8 cellular contexts compared by ENCODE assay signal in the genomic region with DNA sequence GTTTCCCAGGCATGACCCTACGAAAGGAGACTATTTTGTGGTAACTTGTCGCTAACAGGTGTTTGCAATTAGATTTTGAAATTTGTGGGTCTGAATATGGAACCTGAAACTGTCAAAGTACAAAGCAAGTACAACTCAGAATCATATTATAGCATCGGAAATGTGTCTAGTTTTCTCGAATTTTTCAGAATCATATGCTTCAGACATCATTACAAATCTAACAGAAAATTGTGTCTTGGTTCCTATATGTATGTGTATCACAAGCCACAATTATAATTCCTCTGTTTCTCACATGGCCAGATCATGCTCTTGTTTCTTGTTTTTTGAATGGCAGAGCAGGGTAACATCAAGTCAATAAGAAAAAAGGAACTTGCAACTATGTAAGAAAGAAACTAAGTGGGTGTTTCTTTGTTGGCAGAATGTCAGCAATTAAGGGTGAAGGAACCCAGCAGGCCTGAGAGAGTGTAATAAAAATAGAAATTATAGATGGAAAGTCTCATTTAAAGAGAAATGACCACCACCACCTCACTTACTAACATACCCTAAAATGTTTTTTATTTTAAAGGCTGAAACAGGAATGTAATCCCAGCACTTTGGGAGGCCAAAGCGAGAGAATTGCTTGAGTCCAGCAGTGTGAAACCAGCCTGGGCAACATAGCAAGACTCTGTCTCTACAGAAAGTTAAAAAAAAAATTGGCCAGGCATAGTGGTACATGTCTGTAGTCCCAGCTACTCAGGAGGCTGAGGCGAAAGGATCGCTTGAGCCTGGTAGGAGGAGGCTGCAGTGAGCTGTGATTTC. TPM values are rescaled to one million over a fixed set of nuclear protein-coding genes. Genes with fewer than 3 reads are reported as not detected.
DNase-seq lines count a peak whose midpoint lies in the region; ATAC-seq lines count a peak whose summit lies in the region.

No MANE protein-coding gene starts in this region.

- peak overlapping the region; percentile 66 for H3K27ac ChIP-seq in ACC112 (ENCODE audit: low read depth, low read length)

- H3K4me1 Mint-ChIP-seq in activated naive CD8-positive, alpha-beta T cell treated with anti-CD3 and anti-CD28 coated beads, Interleukin-2, amount 50 U/mL, for 24 hours, result peaks cover 51% of the 10 kb centered on the region

- H3K36me3 Mint-ChIP-seq in activated naive CD8-positive, alpha-beta T cell treated with anti-CD3 and anti-CD28 coated beads, Interleukin-2, amount 50 U/mL, for 24 hours (ENCODE audit: low read depth), result peaks cover 2% of the 10 kb centered on the region

- no peaks in the 10 kb centered on the region for H3K79me2 ChIP-seq in ACC112 (ENCODE audit: control insufficient read depth, insufficient read depth, low read length, unreplicated experiment)

- H3K4me1 ChIP-seq in ACC112 (ENCODE audit: control insufficient read depth, insufficient read depth, low read length, unreplicated experiment), result peaks cover 36% of the 10 kb centered on the region

- intact Hi-C loops in sciatic nerve (cut with DNase I), result no loop called here

- no peaks in the 10 kb centered on the region for H3K9me3 Mint-ChIP-seq in activated naive CD8-positive, alpha-beta T cell treated with anti-CD3 and anti-CD28 coated beads, Interleukin-2, amount 50 U/mL, for 24 hours

- peak overlapping the region; percentile 40 for H3K4me3 ChIP-seq in ACC112 (ENCODE audit: low read depth, low read length)

- ATAC-seq in GM19324 (IDR thresholded peaks at IDR 0.05; ENCODE audit: low FRiP score, unreplicated experiment) (peak; percentile 82), HG03159 (IDR thresholded peaks at IDR 0.05; ENCODE audit: unreplicated experiment) (peak; percentile 83), sciatic nerve (peak; percentile 79)
- peak; percentile 48 for ATAC-seq in activated naive CD8-positive, alpha-beta T cell treated with anti-CD3 and anti-CD28 coated beads, Interleukin-2, amount 50 U/mL, for 24 hours

- H3K4me3 Mint-ChIP-seq in activated naive CD8-positive, alpha-beta T cell treated with anti-CD3 and anti-CD28 coated beads, Interleukin-2, amount 50 U/mL, for 24 hours, result peak overlapping the region; percentile 9

- peak overlapping the region; percentile 81 for H3K27ac Mint-ChIP-seq in activated naive CD8-positive, alpha-beta T cell treated with anti-CD3 and anti-CD28 coated beads, Interleukin-2, amount 50 U/mL, for 24 hours

- no peaks in the 10 kb centered on the region for H3K36me3 ChIP-seq in ACC112 (ENCODE audit: insufficient read depth, low read length)

- no peaks in the 10 kb centered on the region for H3K27me3 Mint-ChIP-seq in activated naive CD8-positive, alpha-beta T cell treated with anti-CD3 and anti-CD28 coated beads, Interleukin-2, amount 50 U/mL, for 24 hours

- no peak overlapping the region for H2AFZ ChIP-seq in ACC112 (ENCODE audit: low read length, unreplicated experiment)

- no peaks in the 10 kb centered on the region for H3K27me3 ChIP-seq in ACC112 (ENCODE audit: insufficient read depth, low read length)

- no peak for DNase-seq in activated naive CD8-positive, alpha-beta T cell treated with anti-CD3 and anti-CD28 coated beads, Interleukin-2, amount 50 U/mL, for 24 hours
- DNase-seq in sciatic nerve (ENCODE audit: low spot score) (no peak), HuH-7.5 (ENCODE audit: low spot score) (no peak), T-helper 9 cell (no peak), NCI-H146 (lab: John Stamatoyannopoulos, UW) (no peak)

RNA-seq across cellular contexts. Expression of a gene that starts 51.3 kb away (rescaled TPM):
- total RNA-seq in sciatic nerve, result 4.7 TPM
